Comparison of ENCODE assay signal across 15 cellular contexts in genomic region chr3:150970665-150971327, GRCh38. TPM values are rescaled to one million over a fixed set of nuclear protein-coding genes. Genes with fewer than 3 reads are reported as not detected.
A peak's percentile ranks its signal among the peaks of the same experiment; 100 is the strongest.
DNase-seq lines count a peak whose midpoint lies in the region; ATAC-seq, FAIRE-seq and TF ChIP-seq lines count a peak whose summit lies in the region.
"Had no signal": no experiment of that assay in that cellular context is flagged by ENCODE, and none has a peak within 500 bp of the region (broad histone marks: within the 10 kb centered on the region; RNA-seq: fewer than 3 reads in every experiment).

No MANE protein-coding gene starts in this region.

- H2BK12ac ChIP-seq in H1 (ENCODE audit: low read depth, low read length) (no peak overlapping the region), neuronal stem cell (ENCODE audit: low read length) (no peak overlapping the region)

- H2BK120ac ChIP-seq in H1 (replicated peaks; ENCODE audit: low read depth, low read length) = no peak overlapping the region
- H2BK120ac ChIP-seq in neuronal stem cell (ENCODE audit: low read depth, low read length) = no peak overlapping the region

- H3K4me3 ChIP-seq in NT2/D1 (ENCODE audit: insufficient read length, low read depth) = no peak overlapping the region
- H3K4me3 ChIP-seq in H1 (ENCODE audit: extremely low read depth in 1 of 4, insufficient read depth in 2 of 4, low read depth in 3 of 4, low read length in 4 of 4) = 0 out of 8 replicates have a peak overlapping the region, but pooled peaks of 1 of the 4 experiments have one; percentile 20
- no peak overlapping the region for H3K4me3 ChIP-seq in neuronal stem cell (ENCODE audit: low read length in 2 of 2)
- H3K4me3 ChIP-seq: colonic mucosa had no signal

- no peaks in the 10 kb centered on the region for H3K79me2 ChIP-seq in H1 (ENCODE audit: control insufficient read depth in 1 of 2, insufficient read depth in 2 of 2, low read length in 2 of 2)

- H3K27ac ChIP-seq in H1 (ENCODE audit: low read depth, low read length) (no peak overlapping the region), neuronal stem cell (replicated peaks; ENCODE audit: low read length) (peak overlapping the region; percentile 9)
- H3K27ac ChIP-seq: colonic mucosa had no signal

- CTCF ChIA-PET in H1 (lab: Charles Lee; ENCODE audit: partially characterized antibody) = interaction anchor here (1.0 to 1.2 kb wide), 2 partner anchors 183 to 249 kb away, joined by 3 to 4 read pairs; no protein-coding TSS in a partner anchor

- no peak overlapping the region for H3K14ac ChIP-seq in H1 (ENCODE audit: insufficient read length)
- H3K14ac ChIP-seq in neuronal stem cell (ENCODE audit: low read length) = no peak overlapping the region

- in situ Hi-C loops in Caki2 (cut with HindIII; ENCODE audit: low pct_unique_long_range_greater_than_20kb, low sequenced_read_pairs) = no loop called here

- H3K23me2 ChIP-seq in H1 (ENCODE audit: low read depth, low read length) = peaks cover 1% of the 10 kb centered on the region; the same call in 1 of the 2 replicates

- no peak overlapping the region; the same call in 1 of the 2 replicates for H2BK5ac ChIP-seq in H1 (ENCODE audit: low read depth, low read length)
- H2BK5ac ChIP-seq in neuronal stem cell (ENCODE audit: low read length) = no peak overlapping the region

- POLR2A ChIA-PET in H1 (lab: Charles Lee; ENCODE audit: partially characterized antibody) = interaction anchor here (0.6 kb wide), 1 partner anchor 8 kb away, joined by 3 read pairs; no protein-coding TSS in a partner anchor

- no peak for TF ChIP-seq POLR2A in H1 (IDR thresholded peaks at IDR 0.05; ENCODE audit: control extremely low read depth in 1 of 2, low read depth in 2 of 2, low read length in 2 of 2)

- H3K4me1 ChIP-seq in NT2/D1 (ENCODE audit: insufficient read depth, insufficient read length) = peaks cover 5% of the 10 kb centered on the region
- H3K4me1 ChIP-seq in H1 (replicated peaks in 1 of 4; ENCODE audit: control insufficient read depth in 3 of 4, insufficient read depth in 4 of 4, low read length in 3 of 4) = peaks cover 0 to 13% (median 8%) of the 10 kb centered on the region in 4 experiments; a peak in 4 of 7 replicates
- peaks cover 8 to 15% of the 10 kb centered on the region in 2 donors for H3K4me1 ChIP-seq in neuronal stem cell (ENCODE audit: control insufficient read depth in 2 of 2, insufficient read depth in 1 of 2, low read depth in 1 of 2, low read length in 2 of 2)
- H3K4me1 ChIP-seq: colonic mucosa had no signal

- 36% methylated on average over 6 of the region's 6 CpGs; no CpG with 5 or more reads in 1 of the 2 experiments for WGBS in H1 (ENCODE audit: extremely low coverage in 1 of 2, insufficient coverage in 1 of 2, insufficient read length in 1 of 2, insufficient replicate concordance in 2 of 2, low coverage in 1 of 2, low lambda C conversion rate in 2 of 2, missing lambda C conversion rate in 1 of 2), 2 experiments
- no CpG with 5 or more reads among the region's 6 CpGs for WGBS in neuronal stem cell (ENCODE audit: extremely low coverage in 2 of 2, insufficient read length in 2 of 2, insufficient replicate concordance in 1 of 2), 2 donors

- no peak overlapping the region for H2BK15ac ChIP-seq in H1 (ENCODE audit: low read length)
- no peak overlapping the region for H2BK15ac ChIP-seq in neuronal stem cell (ENCODE audit: low read length)

- no peak for TF ChIP-seq RAD21 in H1 (IDR thresholded peaks at IDR 0.05 in 1 of 2, conservative IDR thresholded peaks at IDR 0.05 in 1 of 2; ENCODE audit: low read depth in 2 of 2, low read length in 2 of 2)

- H3K4me2 ChIP-seq in H1 (ENCODE audit: insufficient read depth in 1 of 2, low read depth in 2 of 2, low read length in 2 of 2) = no peak overlapping the region; a peak in 1 of 4 replicates
- H3K4me2 ChIP-seq in neuronal stem cell (ENCODE audit: insufficient read depth, low read length, poor library complexity, severe bottlenecking) = no peak overlapping the region

- DNase-seq in Caki2 (ENCODE audit: low read depth) (peak; percentile 27), NT2/D1 (ENCODE audit: low read depth, low spot score) (peak; percentile 43), H1 (ENCODE audit: low read depth in 1 of 2, low spot score in 2 of 2) (no peak), neuronal stem cell (ENCODE audit: low spot score) (no peak), NCI-H2171 (lab: John Stamatoyannopoulos, UW) (no peak), left ventricle myocardium superior (no peak), NCI-H526 (lab: John Stamatoyannopoulos, UW) (no peak), NCI-H524 treated with DMSO at 0.1 percent for 48 hours (lab: John Stamatoyannopoulos, UW) (no peak)
- DNase-seq: activated B cell treated with CpG ODN at 0.5 μM for 24 hours; colonic mucosa; hippocampal formation; NCI-H1694 treated with DMSO at 0.1 percent for 48 hours; stimulated activated CD4-positive, alpha-beta T cell treated with anti-CD3 and anti-CD28 coated beads, Interleukin-2, amount 100 ng/mL, for 24 hours had no signal

- no peak for TF ChIP-seq CTCF in H1 (IDR thresholded peaks at IDR 0.05; ENCODE audit: control extremely low read depth in 1 of 3, insufficient read depth in 1 of 3, low read depth in 1 of 3, low read length in 3 of 3)

- no peak overlapping the region for H4K5ac ChIP-seq in H1 (ENCODE audit: insufficient read length, low read depth, low read length)

- no peak for ATAC-seq in left ventricle myocardium superior
- ATAC-seq: natural killer cell treated with Interleukin-12 subunit alpha and Interleukin-12 subunit beta and Interleukin-15 and Interleukin-18, amount 100 ng/mL, for 72 hours had no signal

- H3K18ac ChIP-seq in H1 (ENCODE audit: extremely low read depth, low read length) (no peak overlapping the region), neuronal stem cell (ENCODE audit: low read length) (no peak overlapping the region)

- intact Hi-C loops in left ventricle myocardium superior (cut with micrococcal nuclease) = no loop called here

- H3K56ac ChIP-seq in H1 (replicated peaks; ENCODE audit: insufficient read length, low read depth, low read length) = no peak overlapping the region

- H2AFZ ChIP-seq in H1 (ENCODE audit: low read length) (peak overlapping the region; percentile 10; the same call in 1 of the 2 replicates), neuronal stem cell (ENCODE audit: low read length) (peak overlapping the region; percentile 38)

- H3K9ac ChIP-seq in NT2/D1 (ENCODE audit: insufficient read length, low read depth) = no peak overlapping the region
- H3K9ac ChIP-seq in H1 (replicated peaks in 1 of 4; ENCODE audit: extremely low read depth in 1 of 4, low read depth in 3 of 4, low read length in 3 of 4) = no peak overlapping the region
- H3K9ac ChIP-seq in neuronal stem cell (ENCODE audit: low read depth, low read length, poor library complexity) = no peak overlapping the region

- H2BK20ac ChIP-seq in H1 (ENCODE audit: low read length) = no peak overlapping the region

- H3K27me3 ChIP-seq in NT2/D1 (ENCODE audit: insufficient read depth, insufficient read length) (no peaks in the 10 kb centered on the region), H1 (replicated peaks in 1 of 4; ENCODE audit: control insufficient read depth in 3 of 4, extremely low read depth in 1 of 4, insufficient read depth in 3 of 4, low read length in 3 of 4) (no peaks in the 10 kb centered on the region), neuronal stem cell (ENCODE audit: control insufficient read depth in 3 of 3, insufficient read depth in 3 of 3, low read depth in 1 of 3, low read length in 3 of 3) (no peaks in the 10 kb centered on the region)
- H3K27me3 ChIP-seq: colonic mucosa had no signal

- H4K8ac ChIP-seq in H1 (ENCODE audit: extremely low read depth, insufficient read depth, low read length) = no peak overlapping the region
- no peak overlapping the region for H4K8ac ChIP-seq in neuronal stem cell (ENCODE audit: low read depth, low read length)

- H3K36me3 ChIP-seq in NT2/D1 (ENCODE audit: insufficient read depth, insufficient read length, low read length) (no peaks in the 10 kb centered on the region), H1 (ENCODE audit: control insufficient read depth in 2 of 4, insufficient read depth in 4 of 4, low read length in 3 of 4) (no peaks in the 10 kb centered on the region), neuronal stem cell (replicated peaks in 1 of 2; ENCODE audit: control insufficient read depth in 2 of 2, insufficient read depth in 2 of 2, low read length in 2 of 2) (no peaks in the 10 kb centered on the region)
- H3K36me3 ChIP-seq: colonic mucosa had no signal

- H4K20me1 ChIP-seq in H1 (replicated peaks in 1 of 2; ENCODE audit: control insufficient read depth in 1 of 2, insufficient read depth in 2 of 2, low read length in 2 of 2) = no peaks in the 10 kb centered on the region

- FAIRE-seq in H1 (lab: Jason Lieb, UNC) = no peak

- no peaks in the 10 kb centered on the region for H3K79me1 ChIP-seq in H1 (ENCODE audit: low read depth, low read length)
- H3K79me1 ChIP-seq in neuronal stem cell (ENCODE audit: low read depth, low read length) = no peaks in the 10 kb centered on the region

- H3K4ac ChIP-seq in H1 (replicated peaks; ENCODE audit: insufficient read length, low read depth, low read length) (no peak overlapping the region), neuronal stem cell (ENCODE audit: low read length) (no peak overlapping the region)

- H4K91ac ChIP-seq in H1 (replicated peaks; ENCODE audit: insufficient read length, low read length) (no peak overlapping the region), neuronal stem cell (ENCODE audit: low read depth, low read length, poor library complexity) (no peak overlapping the region)

- H3K23ac ChIP-seq in H1 (ENCODE audit: insufficient read length) (no peak overlapping the region), neuronal stem cell (ENCODE audit: low read depth, low read length, poor library complexity) (no peak overlapping the region)

- no peak for TF ChIP-seq EP300 in H1 (IDR thresholded peaks at IDR 0.05; ENCODE audit: borderline replicate concordance in 1 of 2, low read depth in 2 of 2, low read length in 2 of 2)

- H3K9me3 ChIP-seq in NT2/D1 (ENCODE audit: insufficient read depth, low read length) = no peaks in the 10 kb centered on the region
- H3K9me3 ChIP-seq in H1 (ENCODE audit: insufficient read depth in 2 of 2, low read depth in 1 of 2, low read length in 1 of 2) = no peaks in the 10 kb centered on the region
- H3K9me3 ChIP-seq in neuronal stem cell (replicated peaks in 1 of 2; ENCODE audit: control insufficient read depth in 2 of 2, insufficient read depth in 1 of 2, low read depth in 1 of 2, low read length in 2 of 2) = no peaks in the 10 kb centered on the region
- H3K9me3 ChIP-seq: colonic mucosa had no signal

- no peak overlapping the region for H2AK5ac ChIP-seq in H1 (ENCODE audit: low read depth, low read length)
- no peak overlapping the region for H2AK5ac ChIP-seq in neuronal stem cell (ENCODE audit: low read depth, low read length)

RNA-seq across cellular contexts. Expression of gene CLRN1, which starts 1.7 kb away (rescaled TPM):
- not detected in 2 replicates for total RNA-seq in Caki2 (2014; rRNA removed; shearing (Covaris generic); ENCODE audit: low replicate concordance)
- 0.35 and 0.59 TPM in 2 replicates for total RNA-seq in H1 (2021; fragmentation: NEBNext Ultra II Directional; extraction: Animal tissue kit (Norgen Biotek cat#: 25700))
- polyA plus RNA-seq in H1 (2011; rRNA removed) = 0.17 and 0.20 TPM in 2 replicates
- 0.13 TPM for polyA plus RNA-seq in H1 (2011; cell fraction: cytosol; rRNA removed)
- 0.10 TPM for polyA plus RNA-seq in H1 (2011; cell fraction: nucleus; rRNA removed)
- 0.36 to 0.39 TPM in 2 of 4 replicates, not detected in the others for polyA plus RNA-seq in H1 (2012, experiment 1 of 2)
- polyA plus RNA-seq in H1 (2012, experiment 2 of 2) = not detected
- 1.1 TPM for polyA plus RNA-seq in H1 (2013, experiment 1 of 2)
- 1.3 TPM for polyA plus RNA-seq in H1 (2013, experiment 2 of 2)
- 0.09 TPM in 1 of 2 replicates, not detected in the other for polyA minus RNA-seq in H1 (2011; rRNA and poly(A)+ RNA removed)
- polyA minus RNA-seq in H1 (2011; cell fraction: cytosol; rRNA and poly(A)+ RNA removed) = not detected
- not detected for polyA minus RNA-seq in H1 (2011; cell fraction: nucleus; rRNA and poly(A)+ RNA removed)
- 0.08 TPM for polyA plus RNA-seq in neuronal stem cell (2013, experiment 1 of 2)
- polyA plus RNA-seq in neuronal stem cell (2013, experiment 2 of 2) = 0.07 TPM
- not detected for total RNA-seq in left ventricle myocardium superior
- total RNA-seq: activated B cell treated with CpG ODN at 0.5 μM for 24 hours; colonic mucosa; natural killer cell treated with Interleukin-12 subunit alpha and Interleukin-12 subunit beta and Interleukin-15 and Interleukin-18, amount 100 ng/mL, for 72 hours; subcutaneous adipose tissue had no signal

Comparison
In these comparisons a context has a peak if more than half of its experiments do, and no peak if none do; other contexts are left out.
1. DNase-seq: peak in Caki2 (single experiment) and NT2/D1 (single experiment); none in H1 (0 of 2), neuronal stem cell (single experiment), NCI-H2171 (single experiment), left ventricle myocardium superior (single experiment), NCI-H526 (0 of 2) and NCI-H524 treated with DMSO at 0.1 percent for 48 hours (single experiment).